8 cellular contexts compared by ENCODE assay signal in genomic region chr4:126051709-126052424, GRCh38.
DNase-seq lines count a peak whose midpoint lies in the region; ATAC-seq and TF ChIP-seq lines count a peak whose summit lies in the region.

No MANE protein-coding gene starts in this region.

- peak; percentile 63; the same call in 2 of the 3 replicates for ATAC-seq in RWPE2 (ENCODE audit: low read depth)
- ATAC-seq in GM21447 (IDR thresholded peaks at IDR 0.05; ENCODE audit: unreplicated experiment) = no peak
- no peak for ATAC-seq in GM21528 (IDR thresholded peaks at IDR 0.05; ENCODE audit: low FRiP score, unreplicated experiment)
- ATAC-seq in HG02763 (IDR thresholded peaks at IDR 0.05; ENCODE audit: unreplicated experiment) = no peak

- CTCF ChIA-PET in BJ (lab: Yijun Ruan, JAX) = interaction anchor here (0.6 kb wide), 1 partner anchor 87 kb away, joined by 4 read pairs; no protein-coding TSS in a partner anchor

- DNase-seq in BJ (ENCODE audit: low read depth) (peak; percentile 47), RWPE2 (ENCODE audit: low spot score) (no peak), fibroblast of the aortic adventitia (ENCODE audit: low read depth) (peak; percentile 89), UCSD-AML1 (lab: John Stamatoyannopoulos, UW; ENCODE audit: unreplicated experiment) (no peak)

- no peak overlapping the region for H3K27ac ChIP-seq in RWPE2 (ENCODE audit: poor library complexity, severe bottlenecking)
- H3K27ac ChIP-seq in neural cell (ENCODE audit: low read length) = no peak overlapping the region

- no peak for TF ChIP-seq EP300 in neural cell (conservative IDR thresholded peaks at IDR 0.05; ENCODE audit: poor library complexity, severe bottlenecking)

- no peak for TF ChIP-seq RAD21 in neural cell (conservative IDR thresholded peaks at IDR 0.05)

- H3K9ac ChIP-seq in neural cell (ENCODE audit: low read length) = no peak overlapping the region

- H4K20me1 ChIP-seq in neural cell (ENCODE audit: insufficient read depth) = no peaks in the 10 kb centered on the region

- peak; percentile 44; the same call in 1 of the 2 replicates for TF ChIP-seq CTCF in BJ (IDR thresholded peaks at IDR 0.05; ENCODE audit: insufficient read depth, low read depth, low read length)
- peak; percentile 10 for TF ChIP-seq CTCF in RWPE2 (IDR thresholded peaks at IDR 0.05; ENCODE audit: poor library complexity, severe bottlenecking)
- peak; percentile 47 for TF ChIP-seq CTCF in fibroblast of the aortic adventitia (IDR thresholded peaks at IDR 0.05; ENCODE audit: insufficient read depth, low read length)
- peak; percentile 32 for TF ChIP-seq CTCF in neural cell (IDR thresholded peaks at IDR 0.05; ENCODE audit: poor library complexity, severe bottlenecking)

- no peaks in the 10 kb centered on the region for H3K36me3 ChIP-seq in BJ (ENCODE audit: control insufficient read depth, insufficient read depth, low read length)
- H3K36me3 ChIP-seq in RWPE2 (ENCODE audit: low read depth) = no peaks in the 10 kb centered on the region
- no peaks in the 10 kb centered on the region for H3K36me3 ChIP-seq in neural cell (ENCODE audit: insufficient read depth, low read length)

- no peaks in the 10 kb centered on the region for H3F3A ChIP-seq in neural cell (ENCODE audit: insufficient read depth, low read length, poor library complexity, severe bottlenecking)

- H2AFZ ChIP-seq in neural cell (ENCODE audit: low read depth, low read length) = no peak overlapping the region

- H3K27me3 ChIP-seq in BJ (ENCODE audit: control insufficient read depth, insufficient read depth, low read length) = no peaks in the 10 kb centered on the region
- no peaks in the 10 kb centered on the region for H3K27me3 ChIP-seq in RWPE2 (ENCODE audit: insufficient read depth, poor library complexity, severe bottlenecking)
- no peaks in the 10 kb centered on the region for H3K27me3 ChIP-seq in neural cell (ENCODE audit: insufficient read depth, low read depth, low read length)

- no peaks in the 10 kb centered on the region for H3K79me2 ChIP-seq in neural cell (replicated peaks; ENCODE audit: insufficient read depth, low read length)

- H3K4me3 ChIP-seq in BJ (ENCODE audit: low read depth, low read length) (no peak overlapping the region), RWPE2 (ENCODE audit: severe bottlenecking) (no peak overlapping the region), fibroblast of the aortic adventitia (ENCODE audit: low read depth, low read length) (no peak overlapping the region), neural cell (ENCODE audit: low read length) (no peak overlapping the region)

- H3K9me3 ChIP-seq in RWPE2 (ENCODE audit: severe bottlenecking) = no peaks in the 10 kb centered on the region
- H3K9me3 ChIP-seq in neural cell (ENCODE audit: low read length) = no peaks in the 10 kb centered on the region

- POLR2A ChIA-PET in BJ (lab: Charles Lee) = no interaction called here

- H3K4me1 ChIP-seq in RWPE2 (ENCODE audit: insufficient read depth, poor library complexity, severe bottlenecking) = no peaks in the 10 kb centered on the region

- no peak overlapping the region for H3K4me2 ChIP-seq in neural cell (ENCODE audit: low read length)

- H3K9me2 ChIP-seq in neural cell (ENCODE audit: insufficient read depth, low read length) = no peaks in the 10 kb centered on the region

TF ChIP-seq in neural cell, 6 proteins besides CTCF, POLR2A, EP300 and RAD21:
- TF ChIP-seq MXI1 (conservative IDR thresholded peaks at IDR 0.05; ENCODE audit: poor library complexity, severe bottlenecking) (no peak), SMC3 (conservative IDR thresholded peaks at IDR 0.05; ENCODE audit: poor library complexity) (peak; percentile 36), POLR2AphosphoS5 (IDR thresholded peaks at IDR 0.05) (no peak)

Comparison
In these comparisons a context has a peak if more than half of its experiments do, and no peak if none do; other contexts are left out.
1. DNase-seq: peak in BJ (single experiment) and fibroblast of the aortic adventitia (single experiment); none in RWPE2 (single experiment) and UCSD-AML1 (single experiment).
2. Peak in every context shown above with its lines, with median percentiles within 50 percentile points of each other: CTCF ChIP-seq.